Comparison of ENCODE assay signal across 26 cellular contexts in genomic region chr6:115720900-115721299, GRCh38.
"Had no signal": no experiment of that assay in that cellular context is flagged by ENCODE, and none has a peak within 500 bp of the region (broad histone marks: within the 10 kb centered on the region; RNA-seq: fewer than 3 reads in every experiment).

No MANE protein-coding gene starts in this region.

- H3K36me3 ChIP-seq: colonic mucosa, esophagus muscularis mucosa, esophagus squamous epithelium, gastrocnemius medialis, gastroesophageal sphincter had no signal

- FAIRE-seq: colon, endometrium, endothelial cell of umbilical vein, frontal cortex had no signal

- ATAC-seq: effector memory CD8-positive, alpha-beta T cell; esophagus mucosa; foreskin keratinocyte; gastrocnemius medialis; gastroesophageal sphincter had no signal

- H3K27ac ChIP-seq: colonic mucosa, coronary artery, dorsolateral prefrontal cortex, epithelial cell of prostate, esophagus muscularis mucosa, esophagus squamous epithelium, foreskin keratinocyte, gastrocnemius medialis, gastroesophageal sphincter had no signal

- H3K4me1 ChIP-seq: colonic mucosa, esophagus muscularis mucosa, esophagus squamous epithelium, foreskin keratinocyte, gastrocnemius medialis, gastroesophageal sphincter had no signal

- H3K9me3 ChIP-seq: colonic mucosa, esophagus muscularis mucosa, esophagus squamous epithelium, gastrocnemius medialis, gastroesophageal sphincter had no signal

- H3K27me3 ChIP-seq: colonic mucosa, dorsolateral prefrontal cortex, esophagus muscularis mucosa, esophagus squamous epithelium, foreskin keratinocyte, gastrocnemius medialis, gastroesophageal sphincter had no signal

- H3K4me3 ChIP-seq: colonic mucosa, coronary artery, dorsolateral prefrontal cortex, esophagus muscularis mucosa, esophagus squamous epithelium, gastrocnemius medialis, gastroesophageal sphincter had no signal

- DNase-seq: colonic mucosa; cortex of kidney; dermis blood vessel endothelial cell; dorsolateral prefrontal cortex; effector CD4-positive, alpha-beta T cell; effector CD8-positive, alpha-beta T cell; effector memory CD4-positive, alpha-beta T cell; effector memory CD8-positive, alpha-beta T cell; endodermal cell; erythroblast; esophagus squamous epithelium; foreskin fibroblast; foreskin keratinocyte; foreskin melanocyte; gastrocnemius medialis; glutamatergic neuron; head of caudate nucleus had no signal
